Comparison of ENCODE assay signal across 30 cellular contexts in the genomic region with DNA sequence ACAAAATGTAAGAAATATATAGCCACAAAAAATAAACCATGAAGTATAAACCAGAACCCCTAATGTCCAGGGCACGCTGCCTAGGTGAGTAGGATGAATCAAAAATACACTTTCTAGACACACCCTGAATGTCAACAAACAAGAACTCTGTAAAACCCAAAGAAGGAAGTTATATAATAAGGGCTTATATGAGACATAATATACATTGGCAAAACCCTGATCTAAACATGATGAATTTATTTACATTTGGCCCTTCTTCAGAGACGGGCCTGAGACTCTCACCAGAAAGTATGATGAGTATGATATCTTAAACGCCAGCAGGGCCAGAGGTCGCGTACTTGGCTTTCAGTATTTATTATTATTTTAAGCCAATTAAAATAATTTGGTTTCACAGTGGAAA.
A peak's percentile ranks its signal among the peaks of the same experiment; 100 is the strongest.
DNase-seq lines count a peak whose midpoint lies in the region; ATAC-seq, FAIRE-seq and TF ChIP-seq lines count a peak whose summit lies in the region.
"Had no signal": no experiment of that assay in that cellular context is flagged by ENCODE, and none has a peak within 500 bp of the region (broad histone marks: within the 10 kb centered on the region; RNA-seq: fewer than 3 reads in every experiment).

No MANE protein-coding gene starts in this region.

- TF ChIP-seq EP300 in A549 (IDR thresholded peaks at IDR 0.05), result no peak

- ATAC-seq in A549, result no peak

- no peaks in the 10 kb centered on the region for H3K36me3 Mint-ChIP-seq in immature natural killer cell
- H3K36me3 Mint-ChIP-seq: IgD-negative memory B cell, neural progenitor cell had no signal

- H3K4me3 Mint-ChIP-seq in immature natural killer cell, result no peak overlapping the region
- H3K4me3 Mint-ChIP-seq: IgD-negative memory B cell; neural progenitor cell; T-helper 1 cell treated with Interleukin-12 subunit alpha and Interleukin-12 subunit beta and Interleukin-4 antibody, amounts not matched to agents 30 μg/mL and 1 μg/mL, for 36 hours had no signal

- POLR2A ChIA-PET in A549 (lab: Yijun Ruan, JAX), result no interaction called here

- DNase-seq in A549 (ENCODE audit: low read depth in 1 of 2, low spot score in 1 of 2) (no peak), LoVo (ENCODE audit: low spot score) (peak; percentile 39), astrocyte of the spinal cord (ENCODE audit: low read depth, low spot score) (peak; percentile 79), foreskin fibroblast (peak; percentile 50 to 69), hepatic stellate cell (ENCODE audit: low spot score) (no peak), uterus (no peak), NCI-H526 treated with DMSO at 0.1 percent for 48 hours (lab: John Stamatoyannopoulos, UW) (no peak), immature natural killer cell (no peak)
- DNase-seq: activated CD4-positive, alpha-beta T cell treated with anti-CD3 and anti-CD28 coated beads for 1 hour; activated gamma-delta T cell; brain microvascular endothelial cell; C1 segment of cervical spinal cord; DND-41; effector memory CD4-positive, alpha-beta T cell; esophagus squamous epithelium; NCI-H1417 treated with DMSO at 0.1 percent for 48 hours; NCI-H2107; NCI-H446 treated with DMSO at 0.1 percent for 48 hours; NK-92 treated with Interleukin-12 subunit alpha and Interleukin-12 subunit beta, amount 100 ng/mL, for 24 hours; Peyer's patch; sigmoid colon; transverse colon had no signal

- in situ Hi-C loops in astrocyte of the spinal cord (cut with HindIII; ENCODE audit: low sequenced_read_pairs), result no loop called here

- intact Hi-C loops in uterus (cut with DNase I; ENCODE audit: low total_unique reads), result no loop called here

- no peak for FAIRE-seq in A549 (lab: Jason Lieb, UNC)
- FAIRE-seq: colon, GM12892 had no signal

- no peaks in the 10 kb centered on the region for H3K36me3 ChIP-seq in uterus
- H3K36me3 ChIP-seq: brain microvascular endothelial cell, esophagus squamous epithelium, HAP-1, neural progenitor cell, Peyer's patch, sigmoid colon, SJSA1, transverse colon had no signal

- 0 out of 3 replicates have a peak, but pooled peaks cover 7% of the 10 kb centered on the region for H3K9me3 ChIP-seq in A549
- H3K9me3 ChIP-seq in uterus, result no peaks in the 10 kb centered on the region
- H3K9me3 ChIP-seq: esophagus squamous epithelium, HAP-1, Peyer's patch, sigmoid colon, SJSA1, transverse colon had no signal

- H3K4me1 ChIP-seq in A549, result peaks cover 29% of the 10 kb centered on the region
- H3K4me1 ChIP-seq in uterus, result no peaks in the 10 kb centered on the region
- H3K4me1 ChIP-seq: HAP-1, neural progenitor cell, Peyer's patch had no signal

- no peaks in the 10 kb centered on the region for H3K27me3 ChIP-seq in uterus
- H3K27me3 ChIP-seq: brain microvascular endothelial cell, esophagus squamous epithelium, neural progenitor cell, Peyer's patch, sigmoid colon, SJSA1, transverse colon had no signal

- H3K27ac ChIP-seq in A549, result 0 out of 6 replicates have a peak overlapping the region, but pooled peaks of 1 of the 2 experiments have one; percentile 13
- no peak overlapping the region for H3K27ac ChIP-seq in uterus
- H3K27ac ChIP-seq: brain microvascular endothelial cell, neural progenitor cell, Peyer's patch, SJSA1, transverse colon had no signal

- H3K4me3 ChIP-seq in A549 (no peak overlapping the region), astrocyte of the spinal cord (ENCODE audit: low read depth, low read length) (no peak overlapping the region), foreskin fibroblast (ENCODE audit: low read depth in 1 of 2, low read length in 2 of 2) (no peak overlapping the region), uterus (no peak overlapping the region)
- H3K4me3 ChIP-seq: esophagus squamous epithelium, HAP-1, neural progenitor cell, Peyer's patch, sigmoid colon, SJSA1, transverse colon had no signal

- no peaks in the 10 kb centered on the region for H3K4me1 Mint-ChIP-seq in immature natural killer cell
- H3K4me1 Mint-ChIP-seq: IgD-negative memory B cell had no signal

- WGBS in A549 (ENCODE audit: missing lambda C conversion rate), result 21% methylated on average over 5 of the region's 5 CpGs

- TF ChIP-seq RAD21 in A549 (conservative IDR thresholded peaks at IDR 0.05 in 1 of 2, IDR thresholded peaks at IDR 0.05 in 1 of 2), result no peak

- peaks cover 0 to 11% (median 4%) of the 10 kb centered on the region in 6 donors for H3K9me3 Mint-ChIP-seq in immature natural killer cell
- H3K9me3 Mint-ChIP-seq: T-helper 1 cell treated with Interleukin-12 subunit alpha and Interleukin-12 subunit beta and Interleukin-4 antibody, amounts not matched to agents 30 μg/mL and 1 μg/mL, for 36 hours had no signal

- H3K27ac Mint-ChIP-seq in immature natural killer cell, result no peak overlapping the region
- H3K27ac Mint-ChIP-seq: IgD-negative memory B cell; neural progenitor cell; progenitor cell of endocrine pancreas; T-helper 1 cell treated with Interleukin-12 subunit alpha and Interleukin-12 subunit beta and Interleukin-4 antibody, amounts not matched to agents 30 μg/mL and 1 μg/mL, for 36 hours had no signal

- H3K27me3 Mint-ChIP-seq in immature natural killer cell (ENCODE audit: low read depth in 3 of 3), result peaks cover 0 to 8% (median 3%) of the 10 kb centered on the region in 3 donors
- H3K27me3 Mint-ChIP-seq: progenitor cell of endocrine pancreas had no signal

- peak overlapping the region; percentile 27 for H3K4me2 ChIP-seq in A549
- H3K4me2 ChIP-seq: neural progenitor cell had no signal

- CTCF ChIA-PET in A549 (lab: Yijun Ruan, JAX), result interaction anchor here (0.6 to 1.3 kb wide), 3 partner anchors 11 to 793 kb away, joined by 3 read pairs; no protein-coding TSS in a partner anchor

- TF ChIP-seq POLR2A in A549 (IDR thresholded peaks at IDR 0.05; ENCODE audit: low read length) (no peak), uterus (IDR thresholded peaks at IDR 0.05) (no peak)

- TF ChIP-seq CTCF in A549 (IDR thresholded peaks at IDR 0.05) (no peak), astrocyte of the spinal cord (IDR thresholded peaks at IDR 0.05; ENCODE audit: low read depth, low read length) (no peak), foreskin fibroblast (IDR thresholded peaks at IDR 0.05; ENCODE audit: low read depth, low read length) (no peak), uterus (IDR thresholded peaks at IDR 0.05) (no peak)

TF ChIP-seq in A549, 52 proteins besides CTCF, POLR2A, EP300 and RAD21:
- TF ChIP-seq, protein P1, sequence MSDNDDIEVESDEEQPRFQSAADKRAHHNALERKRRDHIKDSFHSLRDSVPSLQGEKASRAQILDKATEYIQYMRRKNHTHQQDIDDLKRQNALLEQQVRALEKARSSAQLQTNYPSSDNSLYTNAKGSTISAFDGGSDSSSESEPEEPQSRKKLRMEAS (IDR thresholded peaks at IDR 0.05), result no peak
- TF ChIP-seq NR3C1 (IDR thresholded peaks at IDR 0.05), result no peak

Comparison
In these comparisons a context has a peak if more than half of its experiments do, and no peak if none do; other contexts are left out.
1. DNase-seq: peak in LoVo (single experiment), astrocyte of the spinal cord (single experiment) and foreskin fibroblast (2 of 2); none in A549 (0 of 2), hepatic stellate cell (single experiment), uterus (0 of 2), NCI-H526 treated with DMSO at 0.1 percent for 48 hours (single experiment) and immature natural killer cell (0 of 3).